16 cellular contexts compared by ENCODE assay signal in the genomic region with DNA sequence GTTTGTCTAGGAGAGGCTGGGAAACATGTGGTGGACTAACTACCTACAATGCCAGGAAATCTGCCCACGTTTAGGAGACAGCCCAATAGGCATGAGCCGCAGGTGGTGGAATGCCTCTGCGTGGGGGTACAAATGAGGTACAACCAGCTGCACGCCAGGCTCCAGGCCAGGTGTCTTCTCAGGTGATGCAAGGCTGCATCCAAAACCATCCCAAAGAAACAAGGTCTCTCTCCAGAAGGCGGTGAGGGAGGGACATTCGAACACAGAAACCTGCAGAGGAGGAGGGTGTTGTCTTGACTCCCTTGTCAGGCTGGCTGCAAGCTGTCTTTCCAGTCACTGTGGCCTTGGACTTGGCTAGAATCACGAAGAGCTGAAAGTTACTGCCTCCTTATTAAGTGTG.
"Had no signal": no experiment of that assay in that cellular context is flagged by ENCODE, and none has a peak within 500 bp of the region (broad histone marks: within the 10 kb centered on the region; RNA-seq: fewer than 3 reads in every experiment).

No MANE protein-coding gene starts in this region.

- H3K27me3 ChIP-seq: breast epithelium, colonic mucosa, esophagus squamous epithelium, spleen, uterus had no signal

- H3K27ac Mint-ChIP-seq: activated naive CD8-positive, alpha-beta T cell treated with anti-CD3 and anti-CD28 coated beads, Interleukin-2, amount 50 U/mL, for 24 hours; activated T-helper 1 cell treated with anti-CD3 and anti-CD28 coated beads, Interleukin-12 subunit alpha, Interleukin-12 subunit beta, Interleukin-2, Interleukin-4 antibody, amounts not matched to agents 30 ng/mL and 10 ng/mL and 1 ng/mL, durations not matched to agents 14 hours and 24 hours and 36 hours; nephron; progenitor cell of endocrine pancreas had no signal

- ATAC-seq: activated naive CD8-positive, alpha-beta T cell treated with anti-CD3 and anti-CD28 coated beads, Interleukin-2, amount 50 U/mL, for 24 hours; sciatic nerve had no signal

- H3K27ac ChIP-seq: colonic mucosa, esophagus squamous epithelium, spleen, uterus had no signal

- H3K9me3 Mint-ChIP-seq: activated naive CD8-positive, alpha-beta T cell treated with anti-CD3 and anti-CD28 coated beads, Interleukin-2, amount 50 U/mL, for 24 hours; activated T-helper 1 cell treated with anti-CD3 and anti-CD28 coated beads, Interleukin-12 subunit alpha, Interleukin-12 subunit beta, Interleukin-2, Interleukin-4 antibody, amounts not matched to agents 30 ng/mL and 10 ng/mL and 1 ng/mL, durations not matched to agents 14 hours and 24 hours and 36 hours; nephron had no signal

- H3K4me1 ChIP-seq: breast epithelium, colonic mucosa, spleen, uterus had no signal

- H3K4me3 ChIP-seq: breast epithelium, colonic mucosa, esophagus squamous epithelium, spleen, uterus had no signal

- H3K4me1 Mint-ChIP-seq: nephron had no signal

- H3K9me3 ChIP-seq: breast epithelium, colonic mucosa, esophagus squamous epithelium, spleen, uterus had no signal

- H3K27me3 Mint-ChIP-seq: activated naive CD8-positive, alpha-beta T cell treated with anti-CD3 and anti-CD28 coated beads, Interleukin-2, amount 50 U/mL, for 24 hours had no signal

- H3K4me3 Mint-ChIP-seq: activated naive CD8-positive, alpha-beta T cell treated with anti-CD3 and anti-CD28 coated beads, Interleukin-2, amount 50 U/mL, for 24 hours; activated T-helper 1 cell treated with anti-CD3 and anti-CD28 coated beads, Interleukin-12 subunit alpha, Interleukin-12 subunit beta, Interleukin-2, Interleukin-4 antibody, amounts not matched to agents 30 ng/mL and 10 ng/mL and 1 ng/mL, durations not matched to agents 14 hours and 24 hours and 36 hours; nephron had no signal

- H3K36me3 ChIP-seq: breast epithelium, colonic mucosa, esophagus squamous epithelium, uterus had no signal

- DNase-seq: activated CD4-positive, CD25-positive, alpha-beta regulatory T cell treated with anti-CD3 and anti-CD28 coated beads, Interleukin-2, amount 50 U/mL, for 72 hours; activated naive CD4-positive, alpha-beta T cell; activated naive CD8-positive, alpha-beta T cell treated with anti-CD3 and anti-CD28 coated beads, Interleukin-2, amount 50 U/mL, for 24 hours; aorta; colonic mucosa; esophagus squamous epithelium; glutamatergic neuron; nucleus accumbens; spleen; stimulated activated CD4-positive, alpha-beta T cell treated with anti-CD3 and anti-CD28 coated beads, Interleukin-1b, Interleukin-23, amount 100 ng/mL, for 48 hours; uterus had no signal
